Comparison of ENCODE assay signal across 8 cellular contexts in the genomic region with DNA sequence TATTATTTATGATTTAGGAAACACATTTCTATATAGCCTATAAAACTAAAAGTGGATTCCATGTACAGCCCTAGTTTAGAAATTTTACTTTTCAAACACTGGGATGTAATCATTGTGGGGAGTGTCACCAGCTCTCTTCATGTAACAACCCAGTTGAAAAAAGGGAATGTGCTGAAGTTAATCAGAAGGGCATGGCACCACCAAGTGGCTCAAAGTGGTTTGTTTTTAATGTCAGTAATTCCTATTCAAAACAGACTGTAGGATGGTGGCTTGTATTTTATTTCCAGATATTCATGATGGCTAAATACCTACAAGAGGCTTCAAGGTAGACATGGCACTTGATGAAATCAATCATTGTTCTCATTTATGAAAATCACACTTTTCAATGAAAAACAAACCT.
A peak's percentile ranks its signal among the peaks of the same experiment; 100 is the strongest.
DNase-seq lines count a peak whose midpoint lies in the region; ATAC-seq and FAIRE-seq lines count a peak whose summit lies in the region.

No MANE protein-coding gene starts in this region.

- ATAC-seq in GM19397 (IDR thresholded peaks at IDR 0.05; ENCODE audit: unreplicated experiment): no peak
- ATAC-seq in HG03469 (IDR thresholded peaks at IDR 0.05; ENCODE audit: unreplicated experiment): no peak

- peak; percentile 24 for DNase-seq in NCI-H1105 treated with DMSO at 0.1 percent for 48 hours (lab: John Stamatoyannopoulos, UW)
- DNase-seq in NCI-H1105 (lab: John Stamatoyannopoulos, UW): no peak
- peak; percentile 41 for DNase-seq in HPDE6-E6E7 (ENCODE audit: extremely low spot score)
- peak; percentile 32 for DNase-seq in inferior parietal cortex (ENCODE audit: extremely low spot score)
- no peak for DNase-seq in central memory CD4-positive, alpha-beta T cell

- peak; percentile 32 for FAIRE-seq in TTC549 (lab: Jason Lieb, UNC)

Comparison
In these comparisons a context has a peak if more than half of its experiments do, and no peak if none do; other contexts are left out.
1. DNase-seq: peak in NCI-H1105 treated with DMSO at 0.1 percent for 48 hours (single experiment), HPDE6-E6E7 (single experiment) and inferior parietal cortex (single experiment); none in NCI-H1105 (single experiment) and central memory CD4-positive, alpha-beta T cell (single experiment).